ENCODE assay signal across 35 cellular contexts in the genomic region with DNA sequence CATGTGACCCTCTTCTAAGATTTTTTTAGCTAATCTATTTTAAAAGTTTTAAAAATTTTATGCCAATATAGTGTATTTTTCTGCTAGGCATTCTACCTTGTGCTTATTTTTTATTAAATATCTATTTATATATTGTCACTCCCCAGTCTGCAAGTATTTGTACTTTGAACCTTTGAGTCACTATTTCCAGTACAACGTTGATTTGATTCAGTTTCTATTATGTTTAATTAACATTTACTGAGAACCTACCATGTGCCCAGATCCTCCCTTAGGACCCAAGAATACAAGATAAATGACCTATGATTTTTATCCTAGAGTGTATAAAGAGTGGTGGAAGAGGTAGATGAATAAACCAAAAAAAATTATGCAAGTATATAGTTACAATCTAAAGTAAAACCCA.
"Had no signal": no experiment of that assay in that cellular context is flagged by ENCODE, and none has a peak within 500 bp of the region (broad histone marks: within the 10 kb centered on the region; RNA-seq: fewer than 3 reads in every experiment).

No MANE protein-coding gene starts in this region.

- H3K4me3 ChIP-seq: adrenal gland, ascending aorta, breast epithelium, cardiac muscle cell had no signal

- H3K27ac ChIP-seq: adrenal gland, ascending aorta, body of pancreas, brain microvascular endothelial cell, breast epithelium, cardiac muscle cell had no signal

- FAIRE-seq: astrocyte, bronchial epithelial cell had no signal

- DNase-seq: activated effector memory CD4-positive, alpha-beta T cell treated with anti-CD3 and anti-CD28 coated beads, Interleukin-2, amount 50 U/mL, for 16 hours; activated effector memory CD4-positive, alpha-beta T cell treated with Interleukin-2 at 50 U/mL for 16 hours; activated gamma-delta T cell; activated gamma-delta T cell treated with Interleukin-2 at 50 U/mL for 16 hours; activated naive CD4-positive, alpha-beta T cell; activated naive CD4-positive, alpha-beta T cell treated with anti-CD3 and anti-CD28 coated beads for 36 hours; activated naive CD4-positive, alpha-beta T cell treated with anti-CD3 and anti-CD28 coated beads, Interleukin-2, amount 10 ng/mL, durations not matched to agents 7 days and 5 days; activated naive CD4-positive, alpha-beta T cell treated with anti-CD3 and anti-CD28 coated beads, Interleukin-2, amount 50 U/mL, for 16 hours; activated naive CD4-positive, alpha-beta T cell treated with Interleukin-2 at 50 U/mL for 16 hours; activated naive CD8-positive, alpha-beta T cell treated with anti-CD3 and anti-CD28 coated beads for 36 hours; activated naive CD8-positive, alpha-beta T cell treated with anti-CD3 and anti-CD28 coated beads, Interleukin-2, amount 10 ng/mL, durations not matched to agents 7 days and 5 days; activated naive CD8-positive, alpha-beta T cell treated with anti-CD3 and anti-CD28 coated beads, Interleukin-2, amount 50 U/mL, for 24 hours; activated T-cell treated with anti-CD3 and anti-CD28 coated beads for 4 hours; activated T-cell treated with anti-CD3 and anti-CD28 coated beads, Interleukin-2, amount 50 U/mL, for 1 hour; activated T-cell treated with anti-CD3 and anti-CD28 coated beads, Interleukin-2, amount 50 U/mL, for 24 hours; activated T-cell treated with anti-CD3 and anti-CD28 coated beads, Interleukin-2, amount 50 U/mL, for 4 hours; activated T-cell treated with anti-CD3 and anti-CD28 coated beads, Interleukin-2, amount 50 U/mL, for 48 hours; activated T-cell treated with anti-CD3 and anti-CD28 coated beads, Interleukin-2, amount 50 U/mL, for 72 hours; adrenal gland; amniotic stem cell; amygdala; anterior cingulate cortex; aorta; body of pancreas; brain microvascular endothelial cell; caudate nucleus; central memory CD4-positive, alpha-beta T cell; cerebellar nuclear complex had no signal

- ATAC-seq: activated naive CD4-positive, alpha-beta T cell treated with anti-CD3 and anti-CD28 coated beads, Interleukin-2, amount 50 U/mL, for 72 hours; activated naive CD8-positive, alpha-beta T cell treated with anti-CD3 and anti-CD28 coated beads, Interleukin-2, amount 50 U/mL, for 24 hours; activated T-cell treated with anti-CD3 and anti-CD28 coated beads, Interleukin-2, amount 50 U/mL, for 4 hours; activated T-cell treated with anti-CD3 and anti-CD28 coated beads, Interleukin-2, amount 50 U/mL, for 72 hours; activated T-helper 17 cell treated with anti-CD3 and anti-CD28 coated beads, Interleukin-2, amount 50 U/mL, for 72 hours; body of pancreas had no signal

- H3K36me3 ChIP-seq: adrenal gland, ascending aorta, brain microvascular endothelial cell, breast epithelium, cardiac muscle cell had no signal

- H3K27me3 ChIP-seq: adrenal gland, ascending aorta, body of pancreas, brain microvascular endothelial cell, breast epithelium, cardiac muscle cell had no signal

- H3K9me3 ChIP-seq: adrenal gland, ascending aorta, body of pancreas had no signal

- H3K4me1 ChIP-seq: adrenal gland, ascending aorta, body of pancreas, breast epithelium had no signal
